10 cellular contexts compared by ENCODE assay signal in genomic region chr6:33958208-33958862, GRCh38.
A peak's percentile ranks its signal among the peaks of the same experiment; 100 is the strongest.
DNase-seq lines count a peak whose midpoint lies in the region; TF ChIP-seq lines count a peak whose summit lies in the region.
"Had no signal": no experiment of that assay in that cellular context is flagged by ENCODE, and none has a peak within 500 bp of the region (broad histone marks: within the 10 kb centered on the region; RNA-seq: fewer than 3 reads in every experiment).

No MANE protein-coding gene starts in this region.

- H3K36me3 Mint-ChIP-seq in chondrocyte (ENCODE audit: low read depth), result no peaks in the 10 kb centered on the region
- no peaks in the 10 kb centered on the region for H3K36me3 Mint-ChIP-seq in progenitor cell of endocrine pancreas (ENCODE audit: insufficient read depth)

- TF ChIP-seq CTCF in NB4 (IDR thresholded peaks at IDR 0.05; ENCODE audit: low read depth, low read length), result peak; percentile 50
- peak; percentile 70 for TF ChIP-seq CTCF in chondrocyte (IDR thresholded peaks at IDR 0.05)
- peak; percentile 47 for TF ChIP-seq CTCF in progenitor cell of endocrine pancreas (IDR thresholded peaks at IDR 0.05; ENCODE audit: unreplicated experiment)

- H3K27me3 Mint-ChIP-seq in chondrocyte (ENCODE audit: low read depth), result peaks cover 21% of the 10 kb centered on the region
- H3K27me3 Mint-ChIP-seq in progenitor cell of endocrine pancreas, result peaks cover 34% of the 10 kb centered on the region

- H3K4me3 ChIP-seq in NB4 (ENCODE audit: low read depth, low read length), result no peak overlapping the region

- H3K4me3 Mint-ChIP-seq in chondrocyte (ENCODE audit: unreplicated experiment) (no peak overlapping the region), progenitor cell of endocrine pancreas (ENCODE audit: low read depth) (no peak overlapping the region)

- TF ChIP-seq POLR2A in NB4 (IDR thresholded peaks at IDR 0.05; ENCODE audit: extremely low read depth, insufficient read length), result no peak

- no peaks in the 10 kb centered on the region for H3K9me3 Mint-ChIP-seq in chondrocyte (ENCODE audit: low read depth)
- no peaks in the 10 kb centered on the region for H3K9me3 Mint-ChIP-seq in progenitor cell of endocrine pancreas (ENCODE audit: low read depth)

- DNase-seq in activated effector memory CD4-positive, alpha-beta T cell treated with anti-CD3 and anti-CD28 coated beads, Interleukin-2, amount 50 U/mL, for 16 hours, result peak; percentile 61
- DNase-seq in activated effector memory CD4-positive, alpha-beta T cell treated with Interleukin-2 at 50 U/mL for 16 hours, result no peak
- DNase-seq in NB4 (ENCODE audit: low read depth), result peak; percentile 38
- no peak for DNase-seq in chondrocyte (ENCODE audit: low spot score)
- DNase-seq in progenitor cell of endocrine pancreas (ENCODE audit: low spot score, unreplicated experiment), result no peak
- DNase-seq in SIG-M5 treated with dmso at 0.1 percent for 504 hours (lab: John Stamatoyannopoulos, UW; ENCODE audit: unreplicated experiment), result no peak
- DNase-seq in cerebellar nuclear complex (lab: John Stamatoyannopoulos, UW), result no peak
- no peak for DNase-seq in activated CD4-positive, CD25-positive, alpha-beta regulatory T cell treated with anti-CD3 and anti-CD28 coated beads, Interleukin-2, amount 50 U/mL, for 72 hours
- DNase-seq: EL, NCI-H226 had no signal

- H3K27ac Mint-ChIP-seq in chondrocyte (ENCODE audit: unreplicated experiment), result no peak overlapping the region
- no peak overlapping the region for H3K27ac Mint-ChIP-seq in progenitor cell of endocrine pancreas

- no peaks in the 10 kb centered on the region for H3K4me1 Mint-ChIP-seq in chondrocyte (ENCODE audit: low read depth)
- H3K4me1 Mint-ChIP-seq in progenitor cell of endocrine pancreas (ENCODE audit: low read depth), result no peaks in the 10 kb centered on the region

Comparison
In these comparisons a context has a peak if more than half of its experiments do, and no peak if none do; other contexts are left out.
1. DNase-seq: peak in activated effector memory CD4-positive, alpha-beta T cell treated with anti-CD3 and anti-CD28 coated beads, Interleukin-2, amount 50 U/mL, for 16 hours (single experiment) and NB4 (single experiment); none in activated effector memory CD4-positive, alpha-beta T cell treated with Interleukin-2 at 50 U/mL for 16 hours (single experiment), chondrocyte (single experiment), progenitor cell of endocrine pancreas (single experiment), SIG-M5 treated with dmso at 0.1 percent for 504 hours (single experiment), cerebellar nuclear complex (0 of 2) and activated CD4-positive, CD25-positive, alpha-beta regulatory T cell treated with anti-CD3 and anti-CD28 coated beads, Interleukin-2, amount 50 U/mL, for 72 hours (single experiment).
2. Peak in every context shown above with its lines, with median percentiles within 50 percentile points of each other: CTCF ChIP-seq.